In genomic region chr1:32717503-32717902, GRCh38 we compare ENCODE assay signal across 29 cellular contexts. TPM values are rescaled to one million over a fixed set of nuclear protein-coding genes. Genes with fewer than 3 reads are reported as not detected.
A peak's percentile ranks its signal among the peaks of the same experiment; 100 is the strongest.
DNase-seq lines count a peak whose midpoint lies in the region; ATAC-seq and TF ChIP-seq lines count a peak whose summit lies in the region.
"Had no signal": no experiment of that assay in that cellular context is flagged by ENCODE, and none has a peak within 500 bp of the region (broad histone marks: within the 10 kb centered on the region; RNA-seq: fewer than 3 reads in every experiment).

No MANE protein-coding gene starts in this region.

- no CpG with 5 or more reads among the region's 4 CpGs for WGBS in H9 (ENCODE audit: extremely low coverage, insufficient read length, low lambda C conversion rate)
- WGBS in esophagus squamous epithelium, 2 donors, result 84 to 86% methylated on average over 2 to 4 of the region's 4 CpGs
- 92 to 98% methylated on average over 4 of the region's 4 CpGs for WGBS in upper lobe of left lung, 2 donors

- CTCF ChIA-PET in PC-9 (lab: Charles Lee), result interaction anchor here (0.6 to 0.7 kb wide), 2 partner anchors 175 to 209 kb away, joined by 3 to 14 read pairs; no protein-coding TSS in a partner anchor
- CTCF ChIA-PET in CD4-positive, alpha-beta memory T cell (lab: Charles Lee; ENCODE audit: partially characterized antibody), result interaction anchor here (1.2 to 8.5 kb wide), 2 partner anchors 51 to 57 kb away, joined by 3 to 184 read pairs; no protein-coding TSS in a partner anchor

- H3T11ph ChIP-seq in H9 (ENCODE audit: low read length), result no peak overlapping the region

- no peak for TF ChIP-seq CTCF in H9 (conservative IDR thresholded peaks at IDR 0.05)
- no peak for TF ChIP-seq CTCF in PC-9 (conservative IDR thresholded peaks at IDR 0.05)
- no peak for TF ChIP-seq CTCF in esophagus squamous epithelium (IDR thresholded peaks at IDR 0.05)
- TF ChIP-seq CTCF in upper lobe of left lung (IDR thresholded peaks at IDR 0.05), result no peak

- H3K4me1 ChIP-seq in H9 (ENCODE audit: insufficient read depth, low read length) (peaks cover 2% of the 10 kb centered on the region; the same call in 1 of the 2 replicates), PC-9 (replicated peaks; ENCODE audit: insufficient read depth) (peaks cover 33% of the 10 kb centered on the region), esophagus squamous epithelium (peaks cover 5 to 41% (median 7%) of the 10 kb centered on the region in 3 donors), upper lobe of left lung (peaks cover 0 to 12% (median 2%) of the 10 kb centered on the region in 4 donors)
- peaks cover 9% of the 10 kb centered on the region for H3K4me1 ChIP-seq in CD4-positive, alpha-beta memory T cell (ENCODE audit: insufficient read depth, low read length)
- H3K4me1 ChIP-seq: tibial nerve had no signal

- no peak overlapping the region for H2BK5ac ChIP-seq in H9 (ENCODE audit: insufficient read length, low read length)

- H3K9me3 ChIP-seq in H9 (ENCODE audit: control insufficient read depth, low read depth, low read length), result no peaks in the 10 kb centered on the region
- H3K9me3 ChIP-seq in PC-9 (ENCODE audit: insufficient read depth, low read depth), result no peaks in the 10 kb centered on the region
- H3K9me3 ChIP-seq in esophagus squamous epithelium, result no peaks in the 10 kb centered on the region
- H3K9me3 ChIP-seq in upper lobe of left lung, result no peaks in the 10 kb centered on the region
- no peaks in the 10 kb centered on the region for H3K9me3 ChIP-seq in CD4-positive, alpha-beta memory T cell (ENCODE audit: control insufficient read depth in 1 of 2, low read length in 2 of 2)
- H3K9me3 ChIP-seq: left lung, neutrophil, tibial nerve had no signal

- no peaks in the 10 kb centered on the region for H3K9me3 Mint-ChIP-seq in H9
- no peaks in the 10 kb centered on the region for H3K9me3 Mint-ChIP-seq in CD4-positive, alpha-beta memory T cell
- H3K9me3 Mint-ChIP-seq: activated naive CD8-positive, alpha-beta T cell treated with anti-CD3 and anti-CD28 coated beads for 36 hours; CD4-positive, CD25-positive, alpha-beta regulatory T cell; WTC11 had no signal

- H3K4me2 ChIP-seq in H9 (ENCODE audit: insufficient read depth, insufficient read length, low read length) (no peak overlapping the region), PC-9 (peak overlapping the region; percentile 85)

- DNase-seq in H9, result no peak
- DNase-seq in PC-9, result no peak
- DNase-seq in esophagus squamous epithelium (lab: John Stamatoyannopoulos, UW), result no peak
- DNase-seq in upper lobe of left lung, result no peak
- no peak for DNase-seq in activated CD4-positive, alpha-beta T cell treated with anti-CD3 and anti-CD28 coated beads for 1 hour
- no peak for DNase-seq in CD4-positive, alpha-beta memory T cell
- no peak for DNase-seq in Right ventricle myocardium superior
- DNase-seq: activated CD4-positive, alpha-beta T cell treated with anti-CD3 and anti-CD28 coated beads, Interleukin-2, amount 50 U/mL, for 1 hour; activated gamma-delta T cell; activated naive CD8-positive, alpha-beta T cell treated with anti-CD3 and anti-CD28 coated beads for 36 hours; activated T-cell treated with anti-CD3 and anti-CD28 coated beads, Interleukin-2, amount 50 U/mL, for 1 hour; anterior cingulate cortex; CD4-positive, CD25-positive, alpha-beta regulatory T cell; DMS 273 treated with DMSO at 0.1 percent for 48 hours; Karpas-422; left lung; MV-4-11; NCI-H1436 treated with DMSO at 0.1 percent for 48 hours; NCI-H2081 treated with DMSO at 0.1 percent for 48 hours; NCI-H345; NCI-H69; SIG-M5; stimulated activated CD4-positive, alpha-beta T cell treated with anti-CD3 and anti-CD28 coated beads, Interleukin-2, amount 100 ng/mL, for 48 hours; T1000 had no signal

- no peak overlapping the region for H2AFZ ChIP-seq in H9 (ENCODE audit: low read length)
- no peak overlapping the region for H2AFZ ChIP-seq in PC-9

- H3K4me1 Mint-ChIP-seq in H9, result peaks cover 25 to 26% of the 10 kb centered on the region in 2 experiments
- peaks cover 3 to 17% (median 6%) of the 10 kb centered on the region in 4 donors for H3K4me1 Mint-ChIP-seq in CD4-positive, alpha-beta memory T cell
- H3K4me1 Mint-ChIP-seq: activated naive CD8-positive, alpha-beta T cell treated with anti-CD3 and anti-CD28 coated beads for 36 hours had no signal

- peak overlapping the region; percentile 23 to 87 (median 84); a peak in 3 of 7 replicates for H3K27ac Mint-ChIP-seq in H9
- no peak overlapping the region for H3K27ac Mint-ChIP-seq in CD4-positive, alpha-beta memory T cell
- H3K27ac Mint-ChIP-seq: activated naive CD8-positive, alpha-beta T cell treated with anti-CD3 and anti-CD28 coated beads for 36 hours had no signal

- no peak overlapping the region for H4K91ac ChIP-seq in H9 (ENCODE audit: insufficient read length, low read depth, low read length)

- H4K8ac ChIP-seq in H9 (replicated peaks; ENCODE audit: insufficient read length, low read depth, low read length), result no peak overlapping the region

- H3K56ac ChIP-seq in H9 (ENCODE audit: insufficient read length, low read depth, low read length), result no peak overlapping the region

- H3K27ac ChIP-seq in H9 (ENCODE audit: insufficient read length, low read depth, low read length) (no peak overlapping the region), PC-9 (peak overlapping the region; percentile 31), esophagus squamous epithelium (peak overlapping the region in 3 of 4 donors; percentile 79 to 92 (median 83)), upper lobe of left lung (peak overlapping the region in 3 of 4 donors; percentile 11 to 73 (median 67))
- H3K27ac ChIP-seq in CD4-positive, alpha-beta memory T cell (ENCODE audit: low read depth, low read length), result no peak overlapping the region
- H3K27ac ChIP-seq: neutrophil, tibial nerve had no signal

- H3K79me2 ChIP-seq in H9 (ENCODE audit: insufficient read depth, low read length) (no peaks in the 10 kb centered on the region), PC-9 (ENCODE audit: low read depth) (no peaks in the 10 kb centered on the region)

- no peaks in the 10 kb centered on the region for H3K27me3 ChIP-seq in H9 (ENCODE audit: insufficient read depth, low read length)
- H3K27me3 ChIP-seq in PC-9 (ENCODE audit: insufficient read depth, low read depth), result no peaks in the 10 kb centered on the region
- no peaks in the 10 kb centered on the region for H3K27me3 ChIP-seq in esophagus squamous epithelium
- H3K27me3 ChIP-seq in upper lobe of left lung, result no peaks in the 10 kb centered on the region
- no peaks in the 10 kb centered on the region for H3K27me3 ChIP-seq in CD4-positive, alpha-beta memory T cell (ENCODE audit: insufficient read depth, low read length)
- H3K27me3 ChIP-seq: left lung, tibial nerve had no signal

- no peak overlapping the region for H3K9ac ChIP-seq in H9 (ENCODE audit: extremely low read depth, insufficient read length, low read length)

- H2BK15ac ChIP-seq in H9 (ENCODE audit: low read depth, low read length), result no peak overlapping the region

- H3K9me2 ChIP-seq in PC-9 (ENCODE audit: insufficient read depth), result no peaks in the 10 kb centered on the region

- POLR2A ChIA-PET in PC-9 (lab: Charles Lee; ENCODE audit: unreplicated experiment), result no interaction called here
- POLR2A ChIA-PET in CD4-positive, alpha-beta memory T cell (lab: Charles Lee; ENCODE audit: partially characterized antibody), result no interaction called here

- H3K4me3 ChIP-seq in PC-9 (no peak overlapping the region; the same call in 1 of the 2 replicates), esophagus squamous epithelium (no peak overlapping the region), upper lobe of left lung (no peak overlapping the region)
- H3K4me3 ChIP-seq in CD4-positive, alpha-beta memory T cell (ENCODE audit: low read length in 2 of 2), result no peak overlapping the region
- H3K4me3 ChIP-seq: left lung, tibial nerve had no signal

- no peak for TF ChIP-seq EP300 in upper lobe of left lung (IDR thresholded peaks at IDR 0.05)

- no peak overlapping the region for H4K5ac ChIP-seq in H9 (ENCODE audit: insufficient read length, low read depth, low read length)

- H3K4me3 Mint-ChIP-seq in H9, result 0 out of 5 replicates have a peak overlapping the region, but pooled peaks of 1 of the 2 experiments have one; percentile 47
- no peak overlapping the region for H3K4me3 Mint-ChIP-seq in CD4-positive, alpha-beta memory T cell
- H3K4me3 Mint-ChIP-seq: activated naive CD8-positive, alpha-beta T cell treated with anti-CD3 and anti-CD28 coated beads for 36 hours; CD4-positive, CD25-positive, alpha-beta regulatory T cell had no signal

- H3K36me3 ChIP-seq in PC-9 (ENCODE audit: low read depth) (no peaks in the 10 kb centered on the region), esophagus squamous epithelium (no peaks in the 10 kb centered on the region), upper lobe of left lung (no peaks in the 10 kb centered on the region)
- H3K36me3 ChIP-seq in CD4-positive, alpha-beta memory T cell (ENCODE audit: insufficient read depth, low read length), result no peaks in the 10 kb centered on the region
- H3K36me3 ChIP-seq: left lung, neutrophil, tibial nerve had no signal

- no peak overlapping the region for H3K4ac ChIP-seq in H9 (ENCODE audit: low read depth, low read length)

- peaks cover 36% of the 10 kb centered on the region for H3F3A ChIP-seq in PC-9 (ENCODE audit: insufficient read depth, low read depth)

- no peak for TF ChIP-seq POLR2A in esophagus squamous epithelium (IDR thresholded peaks at IDR 0.05)
- TF ChIP-seq POLR2A in upper lobe of left lung (IDR thresholded peaks at IDR 0.05), result no peak

- no peaks in the 10 kb centered on the region for H3K79me1 ChIP-seq in H9 (ENCODE audit: insufficient read depth, low read depth, low read length, poor library complexity, severe bottlenecking)

- no TSS peak for BruUV-seq in PC-9 (replicated peaks; lab: Mats Ljungman, UMichigan)

- no peak overlapping the region for H3K14ac ChIP-seq in H9 (ENCODE audit: insufficient read depth, low read length)

- ATAC-seq in upper lobe of left lung (ENCODE audit: low FRiP score in 2 of 2), result no peak
- ATAC-seq in Right ventricle myocardium superior (ENCODE audit: poor library complexity), result no peak
- ATAC-seq: Panc1, sciatic nerve had no signal

- H3K18ac ChIP-seq in H9 (ENCODE audit: insufficient read length, low read depth, low read length), result no peak overlapping the region

- no peaks in the 10 kb centered on the region for H3K23me2 ChIP-seq in H9 (ENCODE audit: insufficient read length, low read depth, low read length, poor library complexity, severe bottlenecking)

- H3K27me3 Mint-ChIP-seq in H9 (ENCODE audit: low read depth), result peaks cover 16% of the 10 kb centered on the region
- peaks cover 2 to 3% of the 10 kb centered on the region in 2 donors for H3K27me3 Mint-ChIP-seq in CD4-positive, alpha-beta memory T cell

- no peak overlapping the region for H2AK5ac ChIP-seq in H9 (ENCODE audit: insufficient read length, low read length)

- no peaks in the 10 kb centered on the region for H3K36me3 Mint-ChIP-seq in H9 (ENCODE audit: insufficient read depth in 1 of 3, low read depth in 3 of 3)
- H3K36me3 Mint-ChIP-seq in CD4-positive, alpha-beta memory T cell, result no peaks in the 10 kb centered on the region
- H3K36me3 Mint-ChIP-seq: activated naive CD8-positive, alpha-beta T cell treated with anti-CD3 and anti-CD28 coated beads for 36 hours; CD4-positive, CD25-positive, alpha-beta regulatory T cell; WTC11 had no signal

- no peak overlapping the region for H2BK12ac ChIP-seq in H9 (ENCODE audit: insufficient read length, low read depth, low read length)

- H4K20me1 ChIP-seq in H9 (ENCODE audit: control insufficient read depth, insufficient read depth, insufficient read length) (no peaks in the 10 kb centered on the region), PC-9 (ENCODE audit: insufficient read depth) (no peaks in the 10 kb centered on the region)

- no peak overlapping the region for H2BK20ac ChIP-seq in H9 (ENCODE audit: low read depth, low read length, poor library complexity, severe bottlenecking)

- intact Hi-C loops in PC-9 (cut with micrococcal nuclease; ENCODE audit: unreplicated experiment), result loop anchor here (2.0 to 10.0 kb wide), 2 partner anchors 43 to 367 kb away; partner anchors contain the start of gene AZIN2
- intact Hi-C loops in esophagus squamous epithelium (cut with DNase I), result loop anchor here (10.0 kb wide), 1 partner anchor 157 kb away; the partner anchor contains the start of gene FNDC5
- intact Hi-C loops in CD4-positive, alpha-beta memory T cell (cut with micrococcal nuclease), result no loop called here
- intact Hi-C loops in Right ventricle myocardium superior (cut with DNase I), result no loop called here

- no peak overlapping the region for H2BK120ac ChIP-seq in H9 (ENCODE audit: low read depth, low read length, poor library complexity, severe bottlenecking)

- H3K23ac ChIP-seq in H9 (ENCODE audit: insufficient read length, low read depth, low read length), result no peak overlapping the region

RNA-seq across cellular contexts. Expression of gene SYNC, which starts 14.9 kb away (rescaled TPM):
- total RNA-seq in H9 (2021) (0.15 TPM in 2 replicates), PC-9 (2021) (2.1 and 2.8 TPM in 2 replicates), esophagus squamous epithelium (10 to 100 TPM in 2 of 4 donors, 1 to 10 TPM in 2; 2.9 to 31.7 (median 9.1) TPM), upper lobe of left lung (10 to 100 TPM; 12.0 to 33.5 (median 25.8) TPM), Right ventricle myocardium superior (22.1 TPM)
- not detected for total RNA-seq in CD4-positive, alpha-beta memory T cell
- not detected for polyA plus RNA-seq in CD4-positive, alpha-beta memory T cell
- total RNA-seq: activated naive CD8-positive, alpha-beta T cell treated with anti-CD3 and anti-CD28 coated beads for 36 hours; CD4-positive, CD25-positive, alpha-beta regulatory T cell had no signal
- polyA plus RNA-seq: CD4-positive, CD25-positive, alpha-beta regulatory T cell had no signal

Comparison
In these comparisons a context has a peak if more than half of its experiments do, and no peak if none do; other contexts are left out.
1. H3K27ac ChIP-seq: peak in PC-9 (single experiment), esophagus squamous epithelium (3 of 4) and upper lobe of left lung (3 of 4); none in H9 (single experiment) and CD4-positive, alpha-beta memory T cell (single experiment).
2. H3K27ac Mint-ChIP-seq: peak in H9 (3 of 3); none in CD4-positive, alpha-beta memory T cell (0 of 7).
3. intact Hi-C loops: an anchor here in PC-9 (2.0 to 10.0 kb wide) and esophagus squamous epithelium (10.0 kb wide); none called in CD4-positive, alpha-beta memory T cell and Right ventricle myocardium superior.